ENCODE assay signal across 2 cellular contexts in genomic region chr9:136997830-136998234, GRCh38.
TF ChIP-seq lines count a peak whose summit lies in the region.

No MANE protein-coding gene starts in this region.

TF ChIP-seq in H1, 55 proteins besides CTCF, POLR2A, EP300 and RAD21:
- no peak for TF ChIP-seq PHF8 (conservative IDR thresholded peaks at IDR 0.05; ENCODE audit: low read depth, low read length)
- no peak for TF ChIP-seq BCL11A (IDR thresholded peaks at IDR 0.05; ENCODE audit: low read depth in 2 of 2, low read length in 2 of 2)
- no peak for TF ChIP-seq SP4 (IDR thresholded peaks at IDR 0.05; ENCODE audit: low read length)
- TF ChIP-seq TCF12 (IDR thresholded peaks at IDR 0.05; ENCODE audit: low read depth, low read length), result no peak
- TF ChIP-seq ATF3 (IDR thresholded peaks at IDR 0.05; ENCODE audit: insufficient read depth, low read depth, low read length), result no peak
- no peak for TF ChIP-seq SUZ12 (IDR thresholded peaks at IDR 0.05; ENCODE audit: low read length)
- no peak for TF ChIP-seq TAF7 (optimal IDR thresholded peaks at IDR 0.05; ENCODE audit: borderline replicate concordance, low read depth, low read length)
- TF ChIP-seq TEAD4 (IDR thresholded peaks at IDR 0.05; ENCODE audit: low read depth, low read length), result no peak
- TF ChIP-seq FOSL1 (IDR thresholded peaks at IDR 0.05; ENCODE audit: insufficient read depth, low read depth, low read length), result no peak
- TF ChIP-seq ASH2L (IDR thresholded peaks at IDR 0.05; ENCODE audit: low read length), result no peak
- TF ChIP-seq KDM4A (IDR thresholded peaks at IDR 0.05; ENCODE audit: low read depth, low read length, severe bottlenecking), result no peak
- no peak for TF ChIP-seq BACH1 (IDR thresholded peaks at IDR 0.05; ENCODE audit: low read length)
- TF ChIP-seq TAF1 (IDR thresholded peaks at IDR 0.05; ENCODE audit: low read depth, low read length), result no peak

TF ChIP-seq in HEK293T, 16 proteins besides CTCF, POLR2A, EP300 and RAD21:
- TF ChIP-seq FOXA1 (IDR thresholded peaks at IDR 0.05) (no peak), SUZ12 (IDR thresholded peaks at IDR 0.05) (no peak), PKNOX1 (IDR thresholded peaks at IDR 0.05) (no peak), BHLHE40 (IDR thresholded peaks at IDR 0.05; ENCODE audit: borderline replicate concordance) (no peak), ZNF384 (IDR thresholded peaks at IDR 0.05) (no peak), FOXM1 (IDR thresholded peaks at IDR 0.05; ENCODE audit: borderline replicate concordance) (no peak), FOXK2 (IDR thresholded peaks at IDR 0.05) (no peak), HDGF (IDR thresholded peaks at IDR 0.05; ENCODE audit: borderline replicate concordance) (no peak), SP1 (IDR thresholded peaks at IDR 0.05) (no peak), NFRKB (IDR thresholded peaks at IDR 0.05) (no peak), L3MBTL2 (conservative IDR thresholded peaks at IDR 0.05) (no peak), LEF1 (IDR thresholded peaks at IDR 0.05; ENCODE audit: borderline replicate concordance) (no peak), ARNT (IDR thresholded peaks at IDR 0.05) (no peak), TARDBP (IDR thresholded peaks at IDR 0.05) (no peak), ELF4 (IDR thresholded peaks at IDR 0.05) (no peak), CTBP1 (IDR thresholded peaks at IDR 0.05; ENCODE audit: borderline replicate concordance) (no peak)
